In genomic region chr15:52262364-52262763, GRCh38 we compare ENCODE assay signal across 9 cellular contexts. TPM values are rescaled to one million over a fixed set of nuclear protein-coding genes. Genes with fewer than 3 reads are reported as not detected.
DNase-seq lines count a peak whose midpoint lies in the region; ATAC-seq and TF ChIP-seq lines count a peak whose summit lies in the region.
"Had no signal": no experiment of that assay in that cellular context is flagged by ENCODE, and none has a peak within 500 bp of the region (broad histone marks: within the 10 kb centered on the region; RNA-seq: fewer than 3 reads in every experiment).

No MANE protein-coding gene starts in this region.

- H3K36me3 Mint-ChIP-seq in activated CD4-positive, alpha-beta memory T cell treated with anti-CD3 and anti-CD28 coated beads, Interleukin-2, amount 10 ng/mL, durations not matched to agents 7 days and 5 days (ENCODE audit: low read depth): peaks cover 19% of the 10 kb centered on the region

- no peak for TF ChIP-seq CTCF in lower leg skin (IDR thresholded peaks at IDR 0.05)

- no peaks in the 10 kb centered on the region for H3K9me3 Mint-ChIP-seq in activated CD4-positive, alpha-beta memory T cell treated with anti-CD3 and anti-CD28 coated beads, Interleukin-2, amount 10 ng/mL, durations not matched to agents 7 days and 5 days

- no peaks in the 10 kb centered on the region for H3K36me3 ChIP-seq in skeletal muscle tissue (ENCODE audit: control insufficient read depth in 3 of 3, insufficient read depth in 3 of 3, low read length in 3 of 3)

- H3K9me3 ChIP-seq in right cardiac atrium (ENCODE audit: control insufficient read depth, low read length): no peaks in the 10 kb centered on the region
- no peaks in the 10 kb centered on the region for H3K9me3 ChIP-seq in skeletal muscle tissue (ENCODE audit: control insufficient read depth in 3 of 3, low read length in 3 of 3)

- DNase-seq in HT1080 (ENCODE audit: low read depth) (peak; percentile 51), right cardiac atrium (no peak), lower leg skin (ENCODE audit: low spot score in 2 of 2) (no peak), retina (no peak), NCI-H2081 (lab: John Stamatoyannopoulos, UW) (no peak)
- DNase-seq in activated CD4-positive, alpha-beta memory T cell treated with anti-CD3 and anti-CD28 coated beads, Interleukin-2, amount 10 ng/mL, durations not matched to agents 7 days and 5 days: no peak
- DNase-seq in stimulated activated naive CD4-positive, alpha-beta T cell treated with Interleukin-2 at 50 U/mL for 16 hours (lab: John Stamatoyannopoulos, UW): no peak
- DNase-seq: NCI-H524 treated with DMSO at 0.1 percent for 48 hours had no signal

- POLR2A ChIA-PET in activated CD4-positive, alpha-beta memory T cell treated with anti-CD3 and anti-CD28 coated beads, Interleukin-2, amount 10 ng/mL, durations not matched to agents 7 days and 5 days (lab: Charles Lee): interaction anchor here (0.7 to 2.2 kb wide), 17 partner anchors 9 to 471 kb away, joined by 3 to 12 read pairs (median 4); partner anchors contain the start of genes ARPP19, ATOSA, MYO5A and MYO5C

- intact Hi-C loops in right cardiac atrium (cut with DNase I) (loop anchor here in 1 of 4 donors (10.0 kb wide), 1 partner anchor 548 kb away; no protein-coding TSS in a partner anchor), lower leg skin (cut with DNase I; ENCODE audit: low total_unique reads) (no loop called here)

- no peak for TF ChIP-seq POLR2A in lower leg skin (IDR thresholded peaks at IDR 0.05)

- CTCF ChIA-PET in activated CD4-positive, alpha-beta memory T cell treated with anti-CD3 and anti-CD28 coated beads, Interleukin-2, amount 10 ng/mL, durations not matched to agents 7 days and 5 days (lab: Charles Lee): interaction anchor here (0.7 to 3.4 kb wide), 18 partner anchors 9 to 472 kb away, joined by 3 to 14 read pairs (median 4); partner anchors contain the start of gene MYO5A

- H3K27me3 ChIP-seq in right cardiac atrium (ENCODE audit: control insufficient read depth, insufficient read depth) (no peaks in the 10 kb centered on the region), skeletal muscle tissue (ENCODE audit: control insufficient read depth in 3 of 3, insufficient read depth in 3 of 3, low read length in 3 of 3) (no peaks in the 10 kb centered on the region)

- no peak overlapping the region for H3K4me3 Mint-ChIP-seq in activated CD4-positive, alpha-beta memory T cell treated with anti-CD3 and anti-CD28 coated beads, Interleukin-2, amount 10 ng/mL, durations not matched to agents 7 days and 5 days

- ATAC-seq in right cardiac atrium: no peak

- peaks cover 5% of the 10 kb centered on the region for H3K4me1 ChIP-seq in right cardiac atrium (ENCODE audit: control insufficient read depth, insufficient read depth, low read length)
- peaks cover 14 to 21% (median 19%) of the 10 kb centered on the region in 3 donors for H3K4me1 ChIP-seq in skeletal muscle tissue (ENCODE audit: control insufficient read depth in 3 of 3, insufficient read depth in 3 of 3, low read length in 3 of 3)

- no peak overlapping the region for H3K4me3 ChIP-seq in right cardiac atrium (ENCODE audit: low read length)
- H3K4me3 ChIP-seq in skeletal muscle tissue (ENCODE audit: low read length in 3 of 3): no peak overlapping the region
- no peak overlapping the region for H3K4me3 ChIP-seq in lower leg skin (ENCODE audit: low read depth, poor library complexity, severe bottlenecking)

- no peaks in the 10 kb centered on the region for H3K27me3 Mint-ChIP-seq in activated CD4-positive, alpha-beta memory T cell treated with anti-CD3 and anti-CD28 coated beads, Interleukin-2, amount 10 ng/mL, durations not matched to agents 7 days and 5 days

- H3K27ac ChIP-seq in right cardiac atrium (ENCODE audit: low read length) (peak overlapping the region; percentile 31), skeletal muscle tissue (ENCODE audit: low read depth, low read length) (peak overlapping the region; percentile 68)

- H3K27ac Mint-ChIP-seq in activated CD4-positive, alpha-beta memory T cell treated with anti-CD3 and anti-CD28 coated beads, Interleukin-2, amount 10 ng/mL, durations not matched to agents 7 days and 5 days: peak overlapping the region; percentile 89

- peak overlapping the region in 1 of 3 donors; percentile 33 for H3K9ac ChIP-seq in skeletal muscle tissue (ENCODE audit: low read depth in 1 of 3, low read length in 3 of 3)

- WGBS in right cardiac atrium: 62% methylated on average over 5 of the region's 5 CpGs
- WGBS in lower leg skin, 2 donors: 64 to 90% methylated on average over 5 of the region's 5 CpGs

- H3K4me1 Mint-ChIP-seq in activated CD4-positive, alpha-beta memory T cell treated with anti-CD3 and anti-CD28 coated beads, Interleukin-2, amount 10 ng/mL, durations not matched to agents 7 days and 5 days: peaks cover 54% of the 10 kb centered on the region

RNA-seq across cellular contexts. Expression of gene MYO5C, which starts 33.2 kb away (rescaled TPM):
- 0.07 TPM in 1 of 2 replicates, not detected in the other for total RNA-seq in HT1080 (2014; rRNA removed; shearing (Covaris generic))
- 1.0 and 1.1 TPM in 2 replicates for polyA plus RNA-seq in HT1080 (2015; cell fraction: cytosol; rRNA removed)
- polyA plus RNA-seq in HT1080 (2015; cell fraction: nucleus; rRNA removed): 0.93 and 1.1 TPM in 2 replicates
- total RNA-seq in activated CD4-positive, alpha-beta memory T cell treated with anti-CD3 and anti-CD28 coated beads, Interleukin-2, amount 10 ng/mL, durations not matched to agents 7 days and 5 days: 1 to 10 TPM; 1.3 to 1.4 TPM
- total RNA-seq in right cardiac atrium: 1 to 10 TPM; 3.9 to 9.2 (median 4.6) TPM
- polyA plus RNA-seq in right cardiac atrium: 1.6 TPM
- 3.7 TPM for total RNA-seq in skeletal muscle tissue
- 10 to 100 TPM in 2 of 4 donors, 1 to 10 TPM in 2; 6.4 to 23.5 (median 13.9) TPM for total RNA-seq in lower leg skin
